ENCODE assay signal across 8 cellular contexts in the genomic region with DNA sequence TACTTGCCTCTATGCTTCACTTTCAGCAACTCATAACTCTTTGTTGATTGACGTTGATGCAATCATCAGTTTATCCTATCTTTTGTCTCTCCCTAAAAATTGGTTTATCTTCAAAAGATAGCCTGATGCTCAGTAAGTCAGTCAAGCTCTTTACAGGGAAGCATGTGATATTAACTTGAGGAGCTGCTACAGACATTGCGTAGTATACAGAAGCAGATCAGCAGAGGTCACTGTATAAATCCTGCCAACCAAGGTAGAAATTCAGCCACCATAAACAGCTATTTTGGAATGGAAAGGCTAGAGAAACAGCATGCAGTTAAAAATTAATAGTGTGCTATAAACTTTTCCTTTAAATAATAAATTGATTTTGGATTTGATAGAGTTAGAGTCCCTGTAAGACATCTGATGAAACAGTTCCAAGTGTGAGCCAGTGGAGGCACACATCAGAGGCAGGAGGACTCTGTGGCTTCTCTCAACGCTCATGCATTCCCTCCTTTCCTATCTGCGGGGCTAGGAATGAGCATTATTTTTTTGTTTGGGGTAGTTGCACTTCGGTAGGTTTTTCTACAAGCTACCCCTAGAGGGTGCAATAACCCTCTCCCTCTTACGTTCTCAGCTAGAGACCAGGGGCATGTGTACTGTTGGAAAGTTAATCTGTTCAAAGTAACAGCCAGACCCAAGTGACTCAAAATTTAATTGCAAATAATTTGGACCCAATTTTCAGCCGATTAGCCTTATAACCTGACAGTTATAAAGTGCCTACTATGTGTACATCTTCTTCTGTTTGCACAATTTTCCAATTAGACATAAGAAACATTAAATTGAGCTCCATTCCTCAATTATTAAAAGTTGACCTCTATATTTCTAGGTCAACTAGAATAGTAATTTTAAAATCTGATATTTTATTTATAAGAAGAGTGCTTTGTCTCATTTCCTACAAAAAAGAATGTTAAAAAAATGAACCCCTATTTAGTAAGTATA.
DNase-seq lines count a peak whose midpoint lies in the region; ATAC-seq, FAIRE-seq and TF ChIP-seq lines count a peak whose summit lies in the region.

No MANE protein-coding gene starts in this region.

- FAIRE-seq in D721Med (lab: Jason Lieb, UNC): no peak

- no peak overlapping the region for H3K4me3 Mint-ChIP-seq in GM23338
- H3K4me3 Mint-ChIP-seq in WTC11: no peak overlapping the region
- no peak overlapping the region for H3K4me3 Mint-ChIP-seq in type B pancreatic cell

- DNase-seq in D721Med (ENCODE audit: insufficient read length, low spot score) (no peak), GM23338 (ENCODE audit: low spot score) (peak; percentile 84), NCI-H1694 (lab: John Stamatoyannopoulos, UW) (peak; percentile 79), WTC11 (ENCODE audit: low spot score) (peak; percentile 11), iPS DF 19.7 (ENCODE audit: low read depth, low spot score) (peak; percentile 33), type B pancreatic cell (ENCODE audit: extremely low spot score, unreplicated experiment) (no peak), NCI-H1930 (lab: John Stamatoyannopoulos, UW) (no peak), activated gamma-delta T cell (lab: John Stamatoyannopoulos, UW) (no peak)

- ATAC-seq in GM23338 (peak; percentile 92), WTC11 (peak; percentile 95)

- no peaks in the 10 kb centered on the region for H3K4me1 ChIP-seq in GM23338 (ENCODE audit: insufficient read depth)

- no peaks in the 10 kb centered on the region for H3K79me2 ChIP-seq in GM23338 (replicated peaks; ENCODE audit: insufficient read depth)

- CTCF ChIA-PET in WTC11 (lab: Charles Lee): interaction anchor here (0.7 to 3.2 kb wide), 20 partner anchors 9 to 1084 kb away, joined by 3 to 26 read pairs (median 4); a partner anchor contains a TSS

- H3F3A ChIP-seq in GM23338 (replicated peaks; ENCODE audit: low read depth): no peaks in the 10 kb centered on the region

- no peak overlapping the region for H3K27ac ChIP-seq in GM23338 (ENCODE audit: low read depth)

- H3K9me3 Mint-ChIP-seq in GM23338 (no peaks in the 10 kb centered on the region), WTC11 (no peaks in the 10 kb centered on the region), type B pancreatic cell (no peaks in the 10 kb centered on the region)

- H3K4me1 Mint-ChIP-seq in GM23338: no peaks in the 10 kb centered on the region
- peaks cover 6% of the 10 kb centered on the region; the same call in 1 of the 2 replicates for H3K4me1 Mint-ChIP-seq in WTC11
- peaks cover 6% of the 10 kb centered on the region for H3K4me1 Mint-ChIP-seq in type B pancreatic cell (ENCODE audit: unreplicated experiment)

- H3K9me2 ChIP-seq in GM23338 (ENCODE audit: insufficient read depth): no peaks in the 10 kb centered on the region

- peak; percentile 94 for TF ChIP-seq CTCF in D721Med (IDR thresholded peaks at IDR 0.05; ENCODE audit: insufficient read depth, missing control alignments)
- peak; percentile 78 to 82 for TF ChIP-seq CTCF in GM23338 (conservative IDR thresholded peaks at IDR 0.05; ENCODE audit: low read depth in 2 of 2)
- peak; percentile 66 for TF ChIP-seq CTCF in WTC11 (IDR thresholded peaks at IDR 0.05)
- TF ChIP-seq CTCF in type B pancreatic cell (conservative IDR thresholded peaks at IDR 0.05): peak; percentile 87

- no peak overlapping the region for H3K4me3 ChIP-seq in GM23338

- no peak overlapping the region for H3K4me2 ChIP-seq in GM23338

- no peaks in the 10 kb centered on the region for H3K36me3 Mint-ChIP-seq in GM23338 (ENCODE audit: low read depth)
- no peaks in the 10 kb centered on the region for H3K36me3 Mint-ChIP-seq in WTC11
- no peaks in the 10 kb centered on the region for H3K36me3 Mint-ChIP-seq in type B pancreatic cell

- POLR2A ChIA-PET in WTC11 (lab: Charles Lee): no interaction called here

- no peaks in the 10 kb centered on the region for H4K20me1 ChIP-seq in GM23338 (replicated peaks; ENCODE audit: insufficient read depth)

- H3K27me3 Mint-ChIP-seq in GM23338 (ENCODE audit: insufficient read depth, low read depth, poor library complexity) (no peaks in the 10 kb centered on the region), WTC11 (ENCODE audit: low read depth) (no peaks in the 10 kb centered on the region), type B pancreatic cell (peaks cover 10% of the 10 kb centered on the region)

- no peak overlapping the region for H3K27ac Mint-ChIP-seq in GM23338
- H3K27ac Mint-ChIP-seq in WTC11: no peak overlapping the region
- H3K27ac Mint-ChIP-seq in type B pancreatic cell: no peak overlapping the region

- no peaks in the 10 kb centered on the region for H3K27me3 ChIP-seq in GM23338 (ENCODE audit: insufficient read depth)

- no peaks in the 10 kb centered on the region for H3K36me3 ChIP-seq in GM23338 (ENCODE audit: insufficient read depth)

- H2AFZ ChIP-seq in GM23338: no peak overlapping the region

TF ChIP-seq in GM23338, 12 proteins besides CTCF, POLR2A, EP300 and RAD21 (continues in another document):
- TF ChIP-seq NANOG (IDR thresholded peaks at IDR 0.05; ENCODE audit: borderline replicate concordance): no peak
- no peak for TF ChIP-seq STAT1 (IDR thresholded peaks at IDR 0.05; ENCODE audit: unreplicated experiment)
- TF ChIP-seq POLR2AphosphoS5 (IDR thresholded peaks at IDR 0.05; ENCODE audit: low read depth): no peak
- no peak for TF ChIP-seq CREB1 (CRISPR knock-in tag; IDR thresholded peaks at IDR 0.05; ENCODE audit: low read depth)
- no peak for TF ChIP-seq EZH2 (IDR thresholded peaks at IDR 0.05; ENCODE audit: low read depth, unreplicated experiment)
- TF ChIP-seq ZNF331 (CRISPR knock-in tag; IDR thresholded peaks at IDR 0.05; ENCODE audit: low read depth): no peak
- no peak for TF ChIP-seq JUNB (IDR thresholded peaks at IDR 0.05; ENCODE audit: unreplicated experiment)
- no peak for TF ChIP-seq EZH2phosphoT487 (IDR thresholded peaks at IDR 0.05; ENCODE audit: unreplicated experiment)

TF ChIP-seq in WTC11, 78 proteins besides CTCF, POLR2A, EP300 and RAD21 (continues in another document):
- no peak for TF ChIP-seq HMGA2 (CRISPR knock-in tag; IDR thresholded peaks at IDR 0.05)
- no peak for TF ChIP-seq SMAD4 (CRISPR knock-in tag; IDR thresholded peaks at IDR 0.05)
- no peak for TF ChIP-seq ZNF423 (CRISPR knock-in tag; IDR thresholded peaks at IDR 0.05)
- TF ChIP-seq, protein P1, sequence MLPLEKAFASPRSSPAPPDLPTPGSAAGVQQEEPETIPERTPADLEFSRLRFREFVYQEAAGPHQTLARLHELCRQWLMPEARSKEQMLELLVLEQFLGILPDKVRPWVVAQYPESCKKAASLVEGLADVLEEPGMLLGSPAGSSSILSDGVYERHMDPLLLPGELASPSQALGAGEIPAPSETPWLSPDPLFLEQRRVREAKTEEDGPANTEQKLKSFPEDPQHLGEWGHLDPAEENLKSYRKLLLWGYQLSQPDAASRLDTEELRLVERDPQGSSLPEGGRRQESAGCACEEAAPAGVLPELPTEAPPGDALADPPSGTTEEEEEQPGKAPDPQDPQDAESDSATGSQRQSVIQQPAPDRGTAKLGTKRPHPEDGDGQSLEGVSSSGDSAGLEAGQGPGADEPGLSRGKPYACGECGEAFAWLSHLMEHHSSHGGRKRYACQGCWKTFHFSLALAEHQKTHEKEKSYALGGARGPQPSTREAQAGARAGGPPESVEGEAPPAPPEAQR (CRISPR knock-in tag; IDR thresholded peaks at IDR 0.05): no peak
- TF ChIP-seq GRHL2 (CRISPR knock-in tag; IDR thresholded peaks at IDR 0.05; ENCODE audit: insufficient replicate concordance, severe bottlenecking): no peak
- TF ChIP-seq, protein P2, sequence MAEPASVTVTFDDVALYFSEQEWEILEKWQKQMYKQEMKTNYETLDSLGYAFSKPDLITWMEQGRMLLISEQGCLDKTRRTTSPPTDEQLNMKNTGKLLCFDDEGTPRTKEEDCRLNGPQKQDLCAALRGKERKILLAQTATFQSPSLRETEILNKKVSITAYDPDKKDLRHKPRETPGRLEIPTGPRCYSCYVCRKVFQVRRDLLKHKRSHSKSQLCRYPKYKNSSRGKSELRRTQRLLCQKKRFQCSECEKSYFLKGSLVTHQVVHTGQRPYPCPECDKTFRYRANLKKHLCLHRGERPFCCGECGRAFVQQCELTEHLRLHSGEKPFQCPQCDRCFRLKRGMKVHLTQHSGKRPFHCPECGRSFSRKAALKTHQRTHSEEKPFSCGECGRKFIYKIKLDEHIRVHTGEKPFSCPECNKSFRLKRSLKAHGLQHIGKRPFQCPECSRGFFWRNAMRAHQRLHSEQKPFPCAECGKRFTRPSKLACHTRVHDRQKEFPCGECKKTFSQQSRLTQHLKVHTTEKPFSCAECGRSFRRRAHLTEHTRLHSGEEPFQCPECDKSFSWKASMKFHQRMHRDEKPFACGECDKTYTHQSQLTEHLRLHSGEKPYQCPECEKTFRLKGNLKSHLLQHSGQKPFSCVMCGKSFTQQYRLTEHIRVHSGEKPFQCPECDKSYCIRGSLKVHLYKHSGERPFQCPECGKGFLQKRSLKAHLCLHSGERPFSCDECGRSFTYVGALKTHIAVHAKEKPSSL (CRISPR knock-in tag; conservative IDR thresholded peaks at IDR 0.05): no peak
- no peak for TF ChIP-seq NR2C2 (CRISPR knock-in tag; IDR thresholded peaks at IDR 0.05)
- TF ChIP-seq, protein P3, sequence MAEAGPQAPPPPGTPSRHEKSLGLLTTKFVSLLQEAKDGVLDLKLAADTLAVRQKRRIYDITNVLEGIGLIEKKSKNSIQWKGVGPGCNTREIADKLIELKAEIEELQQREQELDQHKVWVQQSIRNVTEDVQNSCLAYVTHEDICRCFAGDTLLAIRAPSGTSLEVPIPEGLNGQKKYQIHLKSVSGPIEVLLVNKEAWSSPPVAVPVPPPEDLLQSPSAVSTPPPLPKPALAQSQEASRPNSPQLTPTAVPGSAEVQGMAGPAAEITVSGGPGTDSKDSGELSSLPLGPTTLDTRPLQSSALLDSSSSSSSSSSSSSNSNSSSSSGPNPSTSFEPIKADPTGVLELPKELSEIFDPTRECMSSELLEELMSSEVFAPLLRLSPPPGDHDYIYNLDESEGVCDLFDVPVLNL (CRISPR knock-in tag; IDR thresholded peaks at IDR 0.05; ENCODE audit: borderline replicate concordance, low read depth): no peak
- no peak for TF ChIP-seq CBFB (CRISPR knock-in tag; IDR thresholded peaks at IDR 0.05; ENCODE audit: low read depth)
- no peak for TF ChIP-seq TP53 (CRISPR knock-in tag; IDR thresholded peaks at IDR 0.05)

Comparison
In these comparisons a context has a peak if more than half of its experiments do, and no peak if none do; other contexts are left out.
1. DNase-seq: peak in GM23338 (single experiment), NCI-H1694 (single experiment), WTC11 (single experiment) and iPS DF 19.7 (single experiment); none in D721Med (single experiment), type B pancreatic cell (single experiment), NCI-H1930 (0 of 2) and activated gamma-delta T cell (single experiment).
2. Peak in every context shown above with its lines, with median percentiles within 50 percentile points of each other: CTCF ChIP-seq.